Comparison of ENCODE assay signal across 1 cellular context in the genomic region with DNA sequence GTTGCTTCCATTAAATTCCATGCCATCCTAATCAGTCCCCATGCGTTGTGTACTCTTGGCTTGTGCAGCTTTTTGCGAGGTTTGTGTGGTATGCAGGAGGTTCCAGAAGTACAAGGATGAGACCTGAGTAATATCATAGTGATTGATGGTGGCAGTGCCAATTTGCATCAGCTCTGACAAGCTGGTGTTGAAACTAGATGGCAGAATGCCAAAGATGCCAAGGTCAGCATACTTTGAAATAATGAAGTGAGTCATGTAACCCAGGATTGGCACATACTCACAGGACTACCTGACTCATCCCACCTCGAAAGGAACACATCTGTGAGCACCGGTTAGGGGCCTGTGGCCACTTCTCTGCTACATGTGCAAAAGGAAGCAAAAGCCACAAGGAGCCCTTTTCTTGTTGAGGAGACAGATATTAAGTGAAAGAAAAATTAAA.
TF ChIP-seq lines count a peak whose summit lies in the region.

No MANE protein-coding gene starts in this region.

TF ChIP-seq in SK-N-SH, 30 proteins besides CTCF, POLR2A, EP300 and RAD21 (continued from another document):
- TF ChIP-seq SIN3A (IDR thresholded peaks at IDR 0.05; ENCODE audit: borderline replicate concordance, low read depth, low read length): peak; percentile 94; the same call in 1 of the 2 replicates
- peak; percentile 100 for TF ChIP-seq TCF12 (IDR thresholded peaks at IDR 0.05)
- TF ChIP-seq GABPA (IDR thresholded peaks at IDR 0.05; ENCODE audit: low read depth): no peak
- TF ChIP-seq MAX (IDR thresholded peaks at IDR 0.05; ENCODE audit: low read depth): peak; percentile 58; the same call in 1 of the 2 replicates
- peak; percentile 65; the same call in 1 of the 2 replicates for TF ChIP-seq MEF2A (IDR thresholded peaks at IDR 0.05; ENCODE audit: borderline replicate concordance, low read depth)
- peak; percentile 96 for TF ChIP-seq FOSL2 (IDR thresholded peaks at IDR 0.05; ENCODE audit: borderline replicate concordance, low read depth)
